Comparison of ENCODE assay signal across 1 cellular context in the genomic region with DNA sequence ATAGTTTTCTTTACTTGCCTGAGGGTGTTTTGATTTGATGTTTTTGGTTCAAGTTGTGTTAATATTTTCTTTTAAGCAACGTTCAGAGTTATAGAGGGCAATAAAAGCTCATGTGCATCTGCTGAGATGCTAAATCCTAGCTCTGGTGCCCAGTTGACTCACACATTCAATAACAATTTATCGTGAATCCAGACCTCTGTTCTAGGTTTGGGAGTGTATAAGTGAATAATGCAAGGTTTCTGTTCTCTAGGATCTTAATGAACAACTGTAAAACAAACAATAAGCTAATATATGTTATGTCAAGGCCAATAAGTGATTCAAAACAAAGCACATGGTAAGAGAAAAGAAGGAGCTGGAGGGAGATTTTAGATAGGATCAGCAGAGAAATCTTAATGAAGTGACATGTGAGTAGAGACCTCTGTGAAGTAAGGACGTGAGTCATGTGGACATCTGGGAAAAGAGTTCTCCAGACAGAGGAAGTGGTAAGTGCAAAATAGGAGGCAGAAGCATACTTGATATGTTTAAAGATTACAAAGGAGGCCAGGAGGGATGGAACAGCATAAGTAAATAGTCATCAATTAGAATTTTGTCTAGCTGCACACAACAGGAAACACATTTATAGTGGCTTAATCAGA.
TF ChIP-seq lines count a peak whose summit lies in the region.

No MANE protein-coding gene starts in this region.

TF ChIP-seq in K562, 482 proteins besides CTCF, POLR2A, EP300 and RAD21 (continued from another document):
- TF ChIP-seq, protein P1, sequence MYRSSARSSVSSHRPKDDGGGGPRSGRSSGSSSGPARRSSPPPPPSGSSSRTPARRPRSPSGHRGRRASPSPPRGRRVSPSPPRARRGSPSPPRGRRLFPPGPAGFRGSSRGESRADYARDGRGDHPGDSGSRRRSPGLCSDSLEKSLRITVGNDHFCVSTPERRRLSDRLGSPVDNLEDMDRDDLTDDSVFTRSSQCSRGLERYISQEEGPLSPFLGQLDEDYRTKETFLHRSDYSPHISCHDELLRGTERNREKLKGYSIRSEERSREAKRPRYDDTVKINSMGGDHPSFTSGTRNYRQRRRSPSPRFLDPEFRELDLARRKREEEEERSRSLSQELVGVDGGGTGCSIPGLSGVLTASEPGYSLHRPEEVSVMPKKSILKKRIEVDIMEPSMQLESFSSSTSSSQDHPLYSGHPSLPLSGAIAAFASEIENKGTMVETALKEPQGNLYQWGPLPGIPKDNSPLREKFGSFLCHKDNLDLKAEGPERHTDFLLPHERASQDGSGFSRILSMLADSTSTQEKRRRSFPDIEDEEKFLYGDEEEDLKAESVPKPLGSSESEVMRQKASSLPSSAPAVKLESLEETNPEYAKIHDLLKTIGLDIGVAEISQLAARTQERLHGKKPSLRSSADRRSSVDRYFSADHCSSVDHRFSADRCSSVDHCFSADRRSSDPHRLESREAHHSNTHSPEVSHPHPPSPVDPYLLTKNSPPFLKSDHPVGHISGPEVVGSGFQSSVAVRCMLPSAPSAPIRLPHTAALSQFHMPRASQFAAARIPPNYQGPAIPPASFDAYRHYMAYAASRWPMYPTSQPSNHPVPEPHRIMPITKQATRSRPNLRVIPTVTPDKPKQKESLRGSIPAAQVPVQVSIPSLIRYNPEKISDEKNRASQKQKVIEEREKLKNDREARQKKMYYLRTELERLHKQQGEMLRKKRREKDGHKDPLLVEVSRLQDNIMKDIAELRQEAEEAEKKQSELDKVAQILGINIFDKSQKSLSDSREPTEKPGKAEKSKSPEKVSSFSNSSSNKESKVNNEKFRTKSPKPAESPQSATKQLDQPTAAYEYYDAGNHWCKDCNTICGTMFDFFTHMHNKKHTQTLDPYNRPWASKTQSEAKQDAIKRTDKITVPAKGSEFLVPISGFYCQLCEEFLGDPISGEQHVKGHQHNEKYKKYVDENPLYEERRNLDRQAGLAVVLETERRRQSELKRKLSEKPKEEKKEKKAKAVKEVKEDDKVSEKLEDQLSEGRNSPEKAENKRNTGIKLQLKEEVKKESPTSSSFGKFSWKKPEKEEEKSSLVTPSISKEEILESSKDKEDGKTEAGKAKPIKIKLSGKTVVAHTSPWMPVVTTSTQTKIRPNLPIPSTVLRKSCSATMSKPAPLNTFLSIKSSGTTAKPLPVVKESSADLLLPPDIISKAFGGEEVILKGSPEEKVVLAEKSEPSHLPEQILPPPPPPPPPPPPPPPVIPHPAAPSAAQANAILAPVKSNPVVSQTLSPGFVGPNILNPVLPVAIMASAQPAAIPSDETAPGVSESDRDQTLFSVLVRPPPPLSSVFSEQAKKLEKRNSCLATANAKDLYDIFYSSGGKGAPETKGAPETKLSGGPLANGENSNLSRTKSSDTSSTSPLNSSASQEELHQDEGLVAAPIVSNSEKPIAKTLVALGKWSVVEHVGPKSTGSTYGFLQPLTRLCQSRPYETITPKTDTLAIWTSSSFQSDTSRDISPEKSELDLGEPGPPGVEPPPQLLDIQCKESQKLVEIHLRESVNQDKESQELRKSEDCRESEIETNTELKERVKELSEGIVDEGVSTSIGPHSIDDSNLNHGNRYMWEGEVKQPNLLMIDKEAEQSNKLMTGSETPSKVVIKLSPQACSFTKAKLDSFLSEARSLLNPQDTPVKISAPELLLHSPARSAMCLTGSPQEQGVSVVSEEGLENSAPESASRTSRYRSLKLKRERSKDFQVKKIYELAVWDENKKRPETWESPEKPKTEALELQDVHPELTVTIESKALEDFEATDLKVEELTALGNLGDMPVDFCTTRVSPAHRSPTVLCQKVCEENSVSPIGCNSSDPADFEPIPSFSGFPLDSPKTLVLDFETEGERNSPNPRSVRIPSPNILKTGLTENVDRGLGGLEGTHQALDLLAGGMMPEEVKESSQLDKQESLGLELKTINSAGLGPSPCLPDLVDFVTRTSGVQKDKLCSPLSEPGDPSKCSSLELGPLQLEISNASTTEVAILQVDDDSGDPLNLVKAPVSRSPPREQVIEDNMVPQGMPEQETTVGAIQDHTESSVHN (IDR thresholded peaks at IDR 0.05; ENCODE audit: borderline replicate concordance in 1 of 2, low read depth in 1 of 2) = no peak
- TF ChIP-seq, protein P2, sequence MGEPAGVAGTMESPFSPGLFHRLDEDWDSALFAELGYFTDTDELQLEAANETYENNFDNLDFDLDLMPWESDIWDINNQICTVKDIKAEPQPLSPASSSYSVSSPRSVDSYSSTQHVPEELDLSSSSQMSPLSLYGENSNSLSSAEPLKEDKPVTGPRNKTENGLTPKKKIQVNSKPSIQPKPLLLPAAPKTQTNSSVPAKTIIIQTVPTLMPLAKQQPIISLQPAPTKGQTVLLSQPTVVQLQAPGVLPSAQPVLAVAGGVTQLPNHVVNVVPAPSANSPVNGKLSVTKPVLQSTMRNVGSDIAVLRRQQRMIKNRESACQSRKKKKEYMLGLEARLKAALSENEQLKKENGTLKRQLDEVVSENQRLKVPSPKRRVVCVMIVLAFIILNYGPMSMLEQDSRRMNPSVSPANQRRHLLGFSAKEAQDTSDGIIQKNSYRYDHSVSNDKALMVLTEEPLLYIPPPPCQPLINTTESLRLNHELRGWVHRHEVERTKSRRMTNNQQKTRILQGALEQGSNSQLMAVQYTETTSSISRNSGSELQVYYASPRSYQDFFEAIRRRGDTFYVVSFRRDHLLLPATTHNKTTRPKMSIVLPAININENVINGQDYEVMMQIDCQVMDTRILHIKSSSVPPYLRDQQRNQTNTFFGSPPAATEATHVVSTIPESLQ (CRISPR knock-in tag; IDR thresholded peaks at IDR 0.05) = no peak
- TF ChIP-seq FOSL1 (tag; conservative IDR thresholded peaks at IDR 0.05) (peak; percentile 85), MEIS2 (IDR thresholded peaks at IDR 0.05; ENCODE audit: partially characterized antibody) (peak; percentile 17), PHB2 (IDR thresholded peaks at IDR 0.05; ENCODE audit: low read depth) (no peak), NFE2 (IDR thresholded peaks at IDR 0.05; ENCODE audit: low read depth) (no peak), KLF6 (CRISPR knock-in tag; IDR thresholded peaks at IDR 0.05; ENCODE audit: borderline replicate concordance) (no peak), HNRNPL (IDR thresholded peaks at IDR 0.05; ENCODE audit: low read depth, low read length) (no peak), GABPA (tag; conservative IDR thresholded peaks at IDR 0.05; ENCODE audit: low read depth) (0 out of 2 replicates have a peak, but pooled peaks have one; percentile 29), LEF1 (IDR thresholded peaks at IDR 0.05) (no peak), ETV5 (CRISPR knock-in tag; IDR thresholded peaks at IDR 0.05; ENCODE audit: low read depth) (no peak), SPI1 (IDR thresholded peaks at IDR 0.05; ENCODE audit: borderline replicate concordance, low read depth, low read length) (peak; percentile 26; the same call in 1 of the 2 replicates), XRCC5 (IDR thresholded peaks at IDR 0.05; ENCODE audit: low read depth, low read length) (no peak), ZNF589 (CRISPR knock-in tag; IDR thresholded peaks at IDR 0.05; ENCODE audit: low read depth) (peak; percentile 77), PRMT5 (CRISPR knock-in tag; IDR thresholded peaks at IDR 0.05) (no peak), DDX20 (tag; IDR thresholded peaks at IDR 0.05; ENCODE audit: low read depth) (no peak), JUND (IDR thresholded peaks at IDR 0.05; ENCODE audit: borderline replicate concordance, low read depth, low read length) (peak; percentile 20; the same call in 1 of the 2 replicates), JUND (tag; IDR thresholded peaks at IDR 0.05; ENCODE audit: borderline replicate concordance, low read depth, low read length) (no peak; the same call in 2 of the 3 replicates), PRPF4 (IDR thresholded peaks at IDR 0.05; ENCODE audit: insufficient read depth, low read depth, low read length, poor library complexity, severe bottlenecking) (no peak), ZNF766 (CRISPR knock-in tag; conservative IDR thresholded peaks at IDR 0.05) (0 out of 2 replicates have a peak, but pooled peaks have one; percentile 21), L3MBTL2 (IDR thresholded peaks at IDR 0.05) (peak; percentile 52), RBM22 (IDR thresholded peaks at IDR 0.05; ENCODE audit: low read depth, low read length, poor library complexity, severe bottlenecking) (no peak), ZNF431 (CRISPR knock-in tag; IDR thresholded peaks at IDR 0.05) (no peak), PHTF2 (CRISPR knock-in tag; IDR thresholded peaks at IDR 0.05) (no peak), ZNF316 (IDR thresholded peaks at IDR 0.05) (no peak), ZNF79 (CRISPR knock-in tag; IDR thresholded peaks at IDR 0.05; ENCODE audit: low read depth) (no peak), DPF2 (IDR thresholded peaks at IDR 0.05) (no peak), JUN (IDR thresholded peaks at IDR 0.05; ENCODE audit: borderline replicate concordance, low read depth, low read length) (no peak), JUN (CRISPR knock-in tag; IDR thresholded peaks at IDR 0.05; ENCODE audit: borderline replicate concordance) (no peak), FOXK2 (conservative IDR thresholded peaks at IDR 0.05 in 1 of 2, IDR thresholded peaks at IDR 0.05 in 1 of 2; ENCODE audit: low read depth in 2 of 2) (no peak), SMARCE1 (IDR thresholded peaks at IDR 0.05) (peak; percentile 30; the same call in 1 of the 2 replicates)
- TF ChIP-seq, protein P3, sequence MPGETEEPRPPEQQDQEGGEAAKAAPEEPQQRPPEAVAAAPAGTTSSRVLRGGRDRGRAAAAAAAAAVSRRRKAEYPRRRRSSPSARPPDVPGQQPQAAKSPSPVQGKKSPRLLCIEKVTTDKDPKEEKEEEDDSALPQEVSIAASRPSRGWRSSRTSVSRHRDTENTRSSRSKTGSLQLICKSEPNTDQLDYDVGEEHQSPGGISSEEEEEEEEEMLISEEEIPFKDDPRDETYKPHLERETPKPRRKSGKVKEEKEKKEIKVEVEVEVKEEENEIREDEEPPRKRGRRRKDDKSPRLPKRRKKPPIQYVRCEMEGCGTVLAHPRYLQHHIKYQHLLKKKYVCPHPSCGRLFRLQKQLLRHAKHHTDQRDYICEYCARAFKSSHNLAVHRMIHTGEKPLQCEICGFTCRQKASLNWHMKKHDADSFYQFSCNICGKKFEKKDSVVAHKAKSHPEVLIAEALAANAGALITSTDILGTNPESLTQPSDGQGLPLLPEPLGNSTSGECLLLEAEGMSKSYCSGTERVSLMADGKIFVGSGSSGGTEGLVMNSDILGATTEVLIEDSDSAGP (CRISPR knock-in tag; IDR thresholded peaks at IDR 0.05) = no peak
- TF ChIP-seq, protein P4, sequence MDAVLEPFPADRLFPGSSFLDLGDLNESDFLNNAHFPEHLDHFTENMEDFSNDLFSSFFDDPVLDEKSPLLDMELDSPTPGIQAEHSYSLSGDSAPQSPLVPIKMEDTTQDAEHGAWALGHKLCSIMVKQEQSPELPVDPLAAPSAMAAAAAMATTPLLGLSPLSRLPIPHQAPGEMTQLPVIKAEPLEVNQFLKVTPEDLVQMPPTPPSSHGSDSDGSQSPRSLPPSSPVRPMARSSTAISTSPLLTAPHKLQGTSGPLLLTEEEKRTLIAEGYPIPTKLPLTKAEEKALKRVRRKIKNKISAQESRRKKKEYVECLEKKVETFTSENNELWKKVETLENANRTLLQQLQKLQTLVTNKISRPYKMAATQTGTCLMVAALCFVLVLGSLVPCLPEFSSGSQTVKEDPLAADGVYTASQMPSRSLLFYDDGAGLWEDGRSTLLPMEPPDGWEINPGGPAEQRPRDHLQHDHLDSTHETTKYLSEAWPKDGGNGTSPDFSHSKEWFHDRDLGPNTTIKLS (IDR thresholded peaks at IDR 0.05; ENCODE audit: borderline replicate concordance, low read depth) = no peak
- TF ChIP-seq, protein P5, sequence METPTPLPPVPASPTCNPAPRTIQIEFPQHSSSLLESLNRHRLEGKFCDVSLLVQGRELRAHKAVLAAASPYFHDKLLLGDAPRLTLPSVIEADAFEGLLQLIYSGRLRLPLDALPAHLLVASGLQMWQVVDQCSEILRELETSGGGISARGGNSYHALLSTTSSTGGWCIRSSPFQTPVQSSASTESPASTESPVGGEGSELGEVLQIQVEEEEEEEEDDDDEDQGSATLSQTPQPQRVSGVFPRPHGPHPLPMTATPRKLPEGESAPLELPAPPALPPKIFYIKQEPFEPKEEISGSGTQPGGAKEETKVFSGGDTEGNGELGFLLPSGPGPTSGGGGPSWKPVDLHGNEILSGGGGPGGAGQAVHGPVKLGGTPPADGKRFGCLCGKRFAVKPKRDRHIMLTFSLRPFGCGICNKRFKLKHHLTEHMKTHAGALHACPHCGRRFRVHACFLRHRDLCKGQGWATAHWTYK (CRISPR knock-in tag; IDR thresholded peaks at IDR 0.05) = no peak
- TF ChIP-seq, protein P6, sequence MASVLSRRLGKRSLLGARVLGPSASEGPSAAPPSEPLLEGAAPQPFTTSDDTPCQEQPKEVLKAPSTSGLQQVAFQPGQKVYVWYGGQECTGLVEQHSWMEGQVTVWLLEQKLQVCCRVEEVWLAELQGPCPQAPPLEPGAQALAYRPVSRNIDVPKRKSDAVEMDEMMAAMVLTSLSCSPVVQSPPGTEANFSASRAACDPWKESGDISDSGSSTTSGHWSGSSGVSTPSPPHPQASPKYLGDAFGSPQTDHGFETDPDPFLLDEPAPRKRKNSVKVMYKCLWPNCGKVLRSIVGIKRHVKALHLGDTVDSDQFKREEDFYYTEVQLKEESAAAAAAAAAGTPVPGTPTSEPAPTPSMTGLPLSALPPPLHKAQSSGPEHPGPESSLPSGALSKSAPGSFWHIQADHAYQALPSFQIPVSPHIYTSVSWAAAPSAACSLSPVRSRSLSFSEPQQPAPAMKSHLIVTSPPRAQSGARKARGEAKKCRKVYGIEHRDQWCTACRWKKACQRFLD (CRISPR knock-in tag; IDR thresholded peaks at IDR 0.05) = no peak
- TF ChIP-seq, protein P7, sequence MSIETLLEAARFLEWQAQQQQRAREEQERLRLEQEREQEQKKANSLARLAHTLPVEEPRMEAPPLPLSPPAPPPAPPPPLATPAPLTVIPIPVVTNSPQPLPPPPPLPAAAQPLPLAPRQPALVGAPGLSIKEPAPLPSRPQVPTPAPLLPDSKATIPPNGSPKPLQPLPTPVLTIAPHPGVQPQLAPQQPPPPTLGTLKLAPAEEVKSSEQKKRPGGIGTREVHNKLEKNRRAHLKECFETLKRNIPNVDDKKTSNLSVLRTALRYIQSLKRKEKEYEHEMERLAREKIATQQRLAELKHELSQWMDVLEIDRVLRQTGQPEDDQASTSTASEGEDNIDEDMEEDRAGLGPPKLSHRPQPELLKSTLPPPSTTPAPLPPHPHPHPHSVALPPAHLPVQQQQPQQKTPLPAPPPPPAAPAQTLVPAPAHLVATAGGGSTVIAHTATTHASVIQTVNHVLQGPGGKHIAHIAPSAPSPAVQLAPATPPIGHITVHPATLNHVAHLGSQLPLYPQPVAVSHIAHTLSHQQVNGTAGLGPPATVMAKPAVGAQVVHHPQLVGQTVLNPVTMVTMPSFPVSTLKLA (conservative IDR thresholded peaks at IDR 0.05) = no peak
